1 cellular context compared by ENCODE assay signal in the genomic region with DNA sequence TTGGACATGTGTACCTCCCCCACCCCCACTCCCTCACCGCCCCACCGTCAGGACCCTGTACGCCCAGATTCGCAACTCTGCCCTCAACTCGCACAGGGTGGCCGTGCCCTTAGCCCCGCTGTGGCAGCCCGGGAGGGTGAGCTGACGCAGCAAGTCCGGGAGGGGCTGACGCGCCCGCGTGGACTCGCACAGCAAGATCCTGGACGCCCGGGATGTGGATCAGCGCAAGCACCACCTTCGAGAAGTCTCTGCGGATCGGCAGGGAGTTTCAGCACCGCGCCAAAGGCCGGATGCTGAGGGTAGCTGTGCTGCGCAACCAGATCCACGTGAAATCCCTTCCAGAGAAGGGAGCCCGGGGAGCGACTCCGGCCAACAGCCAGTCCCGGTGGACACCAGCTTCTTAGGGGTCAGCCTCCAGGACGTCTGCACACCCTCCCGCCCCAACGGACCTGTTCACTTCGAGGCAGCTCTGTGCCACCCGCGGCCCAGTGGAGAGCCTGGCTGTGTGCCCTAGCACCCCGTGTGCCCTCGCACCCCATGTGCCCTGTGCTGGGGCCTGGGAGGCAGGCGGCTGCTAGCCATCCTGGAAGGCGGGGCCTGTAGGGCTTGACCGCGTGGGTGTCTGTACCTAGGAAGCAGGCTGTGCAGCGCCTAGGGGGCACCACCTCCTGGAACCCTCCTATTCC.
TF ChIP-seq lines count a peak whose summit lies in the region.

No MANE protein-coding gene starts in this region.

TF ChIP-seq in HCT116, 20 proteins besides CTCF, POLR2A, EP300 and RAD21:
- TF ChIP-seq POLR2AphosphoS5 (IDR thresholded peaks at IDR 0.05; ENCODE audit: low read depth, low read length) (no peak), JUND (IDR thresholded peaks at IDR 0.05) (no peak), SRF (IDR thresholded peaks at IDR 0.05; ENCODE audit: low read depth) (no peak), YY1 (IDR thresholded peaks at IDR 0.05; ENCODE audit: extremely low read depth, insufficient replicate concordance, low read depth, low read length) (no peak), FOSL1 (IDR thresholded peaks at IDR 0.05; ENCODE audit: low read depth) (no peak), EZH2 (IDR thresholded peaks at IDR 0.05) (no peak), EGR1 (IDR thresholded peaks at IDR 0.05; ENCODE audit: low read depth) (no peak)
- TF ChIP-seq, protein P1, sequence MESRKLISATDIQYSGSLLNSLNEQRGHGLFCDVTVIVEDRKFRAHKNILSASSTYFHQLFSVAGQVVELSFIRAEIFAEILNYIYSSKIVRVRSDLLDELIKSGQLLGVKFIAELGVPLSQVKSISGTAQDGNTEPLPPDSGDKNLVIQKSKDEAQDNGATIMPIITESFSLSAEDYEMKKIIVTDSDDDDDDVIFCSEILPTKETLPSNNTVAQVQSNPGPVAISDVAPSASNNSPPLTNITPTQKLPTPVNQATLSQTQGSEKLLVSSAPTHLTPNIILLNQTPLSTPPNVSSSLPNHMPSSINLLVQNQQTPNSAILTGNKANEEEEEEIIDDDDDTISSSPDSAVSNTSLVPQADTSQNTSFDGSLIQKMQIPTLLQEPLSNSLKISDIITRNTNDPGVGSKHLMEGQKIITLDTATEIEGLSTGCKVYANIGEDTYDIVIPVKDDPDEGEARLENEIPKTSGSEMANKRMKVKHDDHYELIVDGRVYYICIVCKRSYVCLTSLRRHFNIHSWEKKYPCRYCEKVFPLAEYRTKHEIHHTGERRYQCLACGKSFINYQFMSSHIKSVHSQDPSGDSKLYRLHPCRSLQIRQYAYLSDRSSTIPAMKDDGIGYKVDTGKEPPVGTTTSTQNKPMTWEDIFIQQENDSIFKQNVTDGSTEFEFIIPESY (IDR thresholded peaks at IDR 0.05; ENCODE audit: extremely low read depth, insufficient replicate concordance, low read length), result no peak
- TF ChIP-seq, protein P2, sequence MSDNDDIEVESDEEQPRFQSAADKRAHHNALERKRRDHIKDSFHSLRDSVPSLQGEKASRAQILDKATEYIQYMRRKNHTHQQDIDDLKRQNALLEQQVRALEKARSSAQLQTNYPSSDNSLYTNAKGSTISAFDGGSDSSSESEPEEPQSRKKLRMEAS (IDR thresholded peaks at IDR 0.05), result no peak
TF ChIP-seq in HCT116: peak in this region for 0.
